In the genomic region with DNA sequence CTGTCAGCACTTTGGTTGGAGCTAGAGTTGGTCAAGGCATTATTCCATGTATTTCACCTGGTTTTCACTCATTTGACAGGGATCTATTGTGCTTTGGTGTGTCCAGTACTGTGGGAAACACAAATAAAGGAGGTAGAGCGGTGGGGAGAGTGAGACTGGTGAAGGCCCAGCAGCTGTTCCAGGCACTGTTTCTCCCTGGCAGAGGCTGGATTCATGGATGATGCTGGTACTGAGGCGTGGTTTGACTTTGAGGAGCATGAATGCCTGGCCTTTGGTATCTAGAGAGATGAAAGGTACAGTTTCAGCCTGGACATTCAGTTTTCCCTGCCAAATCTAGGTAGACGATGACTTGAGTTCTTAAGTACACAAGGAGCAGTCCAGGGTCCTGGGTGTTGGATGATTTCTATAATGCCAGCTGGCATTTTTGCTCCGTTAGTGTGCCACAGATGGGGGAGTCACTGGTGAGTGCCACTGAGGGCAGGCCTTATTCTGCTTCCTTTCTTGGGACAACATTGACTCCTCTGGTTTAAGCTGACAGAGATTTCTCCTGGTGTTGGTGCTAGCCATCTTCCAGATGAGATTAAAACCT, we compare ENCODE assay signal across 29 cellular contexts.
DNase-seq lines count a peak whose midpoint lies in the region; ATAC-seq, FAIRE-seq and TF ChIP-seq lines count a peak whose summit lies in the region.
"Had no signal": no experiment of that assay in that cellular context is flagged by ENCODE, and none has a peak within 500 bp of the region (broad histone marks: within the 10 kb centered on the region; RNA-seq: fewer than 3 reads in every experiment).

No MANE protein-coding gene starts in this region.

- peak overlapping the region; percentile 50 for H3K14ac ChIP-seq in IMR-90 (replicated peaks; ENCODE audit: low read depth, low read length)

- H2BK120ac ChIP-seq in IMR-90 (ENCODE audit: low read depth, low read length) = peak overlapping the region; percentile 83

- H3K18ac ChIP-seq in IMR-90 (ENCODE audit: low read depth, low read length) = peak overlapping the region; percentile 93

- peaks cover 15% of the 10 kb centered on the region; the same call in 1 of the 2 replicates for H3K9me1 ChIP-seq in IMR-90 (ENCODE audit: insufficient read depth, low read length)

- no peaks in the 10 kb centered on the region; the same call in 1 of the 2 replicates for H4K20me1 ChIP-seq in IMR-90 (ENCODE audit: insufficient read depth, low read length)

- H3K27ac ChIP-seq in IMR-90 (ENCODE audit: insufficient read depth, low read length) = peak overlapping the region; percentile 94
- H3K27ac ChIP-seq: gastroesophageal sphincter, right atrium auricular region, SJCRH30, transverse colon had no signal

- H3K9me3 ChIP-seq in IMR-90 (ENCODE audit: control insufficient read depth, insufficient read depth, low read length) (no peaks in the 10 kb centered on the region), skeletal muscle satellite cell (replicated peaks; ENCODE audit: low read length) (no peaks in the 10 kb centered on the region)
- H3K9me3 ChIP-seq: gastroesophageal sphincter, right atrium auricular region, stomach, transverse colon had no signal

- 100% methylated on average over 1 of the region's 4 CpGs; no CpG with 5 or more reads in 1 of the 2 experiments for WGBS in IMR-90 (ENCODE audit: extremely low coverage in 2 of 2, insufficient read length in 1 of 2), 2 experiments

- TF ChIP-seq CTCF in IMR-90 (conservative IDR thresholded peaks at IDR 0.05; ENCODE audit: low read depth, low read length) (no peak), bronchial epithelial cell (IDR thresholded peaks at IDR 0.05; ENCODE audit: insufficient read depth, low read length, severe bottlenecking) (no peak)

- H3K79me1 ChIP-seq in IMR-90 (ENCODE audit: low read depth in 1 of 2, low read length in 2 of 2) = no peaks in the 10 kb centered on the region

- H2AK9ac ChIP-seq in IMR-90 (replicated peaks; ENCODE audit: low read depth, low read length, poor library complexity) = no peak overlapping the region

- H2BK20ac ChIP-seq in IMR-90 (ENCODE audit: low read depth, low read length) = peak overlapping the region; percentile 85

- no peak for FAIRE-seq in bronchial epithelial cell (lab: Jason Lieb, UNC)
- FAIRE-seq: D721Med, GM12891, TTC549 had no signal

- H2BK5ac ChIP-seq in IMR-90 (ENCODE audit: low read depth, low read length, poor library complexity, severe bottlenecking) = peak overlapping the region; percentile 88

- H3K36me3 ChIP-seq in IMR-90 (ENCODE audit: control insufficient read depth, insufficient read depth, low read length) = no peaks in the 10 kb centered on the region
- no peaks in the 10 kb centered on the region for H3K36me3 ChIP-seq in bronchial epithelial cell (ENCODE audit: control insufficient read depth, insufficient read depth, low read length)
- H3K36me3 ChIP-seq in skeletal muscle satellite cell (ENCODE audit: insufficient read depth, low read length) = no peaks in the 10 kb centered on the region
- H3K36me3 ChIP-seq: gastroesophageal sphincter, right atrium auricular region, SJCRH30, stomach, transverse colon had no signal

- dilution Hi-C loops in IMR-90 (cut with HindIII; ENCODE audit: low sequenced_read_pairs, unreplicated experiment) = no loop called here

- H2AFZ ChIP-seq in IMR-90 (replicated peaks; ENCODE audit: low read length, poor library complexity) = peak overlapping the region; percentile 60

- peak overlapping the region; percentile 79 for H2AK5ac ChIP-seq in IMR-90 (ENCODE audit: low read depth, low read length)

- H4K8ac ChIP-seq in IMR-90 (ENCODE audit: low read depth in 2 of 2, low read length in 2 of 2) = peak overlapping the region; percentile 60 to 86

- H4K5ac ChIP-seq in IMR-90 (ENCODE audit: low read depth, low read length) = peak overlapping the region; percentile 83

- H4K91ac ChIP-seq in IMR-90 (ENCODE audit: insufficient read depth, low read depth, low read length) = peak overlapping the region; percentile 67

- H3K4me1 ChIP-seq in IMR-90 (ENCODE audit: control insufficient read depth, insufficient read depth, low read length) (peaks cover 16% of the 10 kb centered on the region), skeletal muscle satellite cell (ENCODE audit: control insufficient read depth, insufficient read depth, low read length) (peaks cover 23% of the 10 kb centered on the region)
- H3K4me1 ChIP-seq: gastroesophageal sphincter, right atrium auricular region, stomach, transverse colon had no signal

- ATAC-seq in IMR-90 (ENCODE audit: low read depth) (peak; percentile 58), HG02852 (IDR thresholded peaks at IDR 0.05; ENCODE audit: unreplicated experiment) (no peak), HG02759 (IDR thresholded peaks at IDR 0.05; ENCODE audit: unreplicated experiment) (no peak), GM18520 (IDR thresholded peaks at IDR 0.05; ENCODE audit: unreplicated experiment) (no peak)
- ATAC-seq: activated naive CD8-positive, alpha-beta T cell treated with anti-CD3 and anti-CD28 coated beads, Interleukin-2, amount 50 U/mL, for 24 hours; HCT116; Panc1 had no signal

- peak overlapping the region; percentile 65 for H3K4ac ChIP-seq in IMR-90 (ENCODE audit: low read depth, low read length)

- in situ Hi-C loops in IMR-90 (cut with MboI; ENCODE audit: low sequenced_read_pairs) = no loop called here

- no TSS peak for BruUV-seq in IMR-90 (replicated peaks; lab: Mats Ljungman, UMichigan)

- intact Hi-C loops in IMR-90 (cut with micrococcal nuclease) = no loop called here

- H2BK15ac ChIP-seq in IMR-90 (ENCODE audit: low read depth, low read length) = peak overlapping the region; percentile 81

- H3K9ac ChIP-seq in IMR-90 (ENCODE audit: low read depth, low read length) = peak overlapping the region; percentile 46; the same call in 1 of the 2 replicates
- H3K9ac ChIP-seq in skeletal muscle satellite cell (ENCODE audit: low read depth, low read length) = peak overlapping the region; percentile 20

- H3K27me3 ChIP-seq in IMR-90 (ENCODE audit: control insufficient read depth, insufficient read depth, low read length) = no peaks in the 10 kb centered on the region
- no peaks in the 10 kb centered on the region for H3K27me3 ChIP-seq in bronchial epithelial cell (ENCODE audit: control insufficient read depth, insufficient read depth, low read length)
- H3K27me3 ChIP-seq in skeletal muscle satellite cell (ENCODE audit: control insufficient read depth, insufficient read depth, low read length) = no peaks in the 10 kb centered on the region
- H3K27me3 ChIP-seq: gastroesophageal sphincter, right atrium auricular region, SJCRH30, stomach, transverse colon had no signal

- H3K4me2 ChIP-seq in IMR-90 (ENCODE audit: low read depth, low read length) = peak overlapping the region; percentile 51
- H3K4me2 ChIP-seq in skeletal muscle satellite cell (ENCODE audit: low read length) = peak overlapping the region; percentile 24

- CTCF ChIA-PET in IMR-90 (lab: Yijun Ruan, JAX) = interaction anchor here (0.7 to 1.6 kb wide), 2 partner anchors 11 to 21 kb away, joined by 3 read pairs; no protein-coding TSS in a partner anchor

- no peak overlapping the region for H3K4me3 ChIP-seq in IMR-90 (ENCODE audit: insufficient read depth, low read depth, low read length)
- no peak overlapping the region for H3K4me3 ChIP-seq in bronchial epithelial cell (ENCODE audit: low read depth, low read length)
- H3K4me3 ChIP-seq in skeletal muscle satellite cell (ENCODE audit: low read length) = no peak overlapping the region
- H3K4me3 ChIP-seq: gastroesophageal sphincter, right atrium auricular region, SJCRH30, stomach, transverse colon had no signal

- peak overlapping the region; percentile 12 for H3K56ac ChIP-seq in IMR-90 (ENCODE audit: extremely low read depth, insufficient read depth, low read length)

- POLR2A ChIA-PET in IMR-90 (lab: Charles Lee; ENCODE audit: unreplicated experiment) = no interaction called here

- no peak for TF ChIP-seq POLR2A in IMR-90 (IDR thresholded peaks at IDR 0.05; ENCODE audit: low read depth, low read length)

- DNase-seq in IMR-90 (no peak), bronchial epithelial cell (ENCODE audit: low read depth) (peak; percentile 83), myocyte (ENCODE audit: low read depth) (peak; percentile 64), H4 (ENCODE audit: low spot score) (no peak)
- DNase-seq: activated CD4-positive, alpha-beta T cell treated with anti-CD3 and anti-CD28 coated beads for 1 hour; activated CD8-positive, alpha-beta memory T cell treated with anti-CD3 and anti-CD28 coated beads for 24 hours; activated gamma-delta T cell treated with Interleukin-2 at 50 U/mL for 16 hours; activated naive CD8-positive, alpha-beta T cell treated with anti-CD3 and anti-CD28 coated beads, Interleukin-2, amount 50 U/mL, for 24 hours; activated T-cell treated with anti-CD3 and anti-CD28 coated beads, Interleukin-2, amount 50 U/mL, for 1 hour; effector CD4-positive, alpha-beta T cell; kidney glomerular epithelial cell; MM.1S; NCI-H1436 treated with DMSO at 0.1 percent for 48 hours; NCI-H2107; NCI-H510A; SJCRH30; stomach; transverse colon had no signal

- TF ChIP-seq RAD21 in IMR-90 (IDR thresholded peaks at IDR 0.05; ENCODE audit: low read length) = no peak

- peak overlapping the region; percentile 68 for H3K23ac ChIP-seq in IMR-90 (ENCODE audit: low read depth, low read length)

TF ChIP-seq in IMR-90, 13 proteins besides CTCF, POLR2A, EP300 and RAD21:
- TF ChIP-seq BHLHE40 (IDR thresholded peaks at IDR 0.05; ENCODE audit: low read depth, low read length) = no peak
- peak; percentile 66; the same call in 1 of the 2 replicates for TF ChIP-seq MAFK (IDR thresholded peaks at IDR 0.05; ENCODE audit: low read depth, low read length)
- TF ChIP-seq NFE2L2 (IDR thresholded peaks at IDR 0.05; ENCODE audit: low read depth, low read length) = no peak
- no peak for TF ChIP-seq CHD1 (IDR thresholded peaks at IDR 0.05; ENCODE audit: low read depth, low read length)

Comparison
In these comparisons a context has a peak if more than half of its experiments do, and no peak if none do; other contexts are left out.
1. DNase-seq: peak in bronchial epithelial cell (single experiment) and myocyte (single experiment); none in IMR-90 (single experiment) and H4 (single experiment).